ENCODE assay signal across 1 cellular context in genomic region chr1:154418062-154418897, GRCh38.
TF ChIP-seq lines count a peak whose summit lies in the region.

No MANE protein-coding gene starts in this region.

TF ChIP-seq in HepG2, 621 proteins besides CTCF, POLR2A, EP300 and RAD21 (continued from another document and continues in another):
- no peak for TF ChIP-seq ZNF318 (CRISPR knock-in tag; IDR thresholded peaks at IDR 0.05)
- 0 out of 2 replicates have a peak, but pooled peaks have one; percentile 34 for TF ChIP-seq HOXD1 (CRISPR knock-in tag; IDR thresholded peaks at IDR 0.05)
- peak; percentile 73; the same call in 1 of the 2 replicates for TF ChIP-seq SIX1 (CRISPR knock-in tag; IDR thresholded peaks at IDR 0.05; ENCODE audit: borderline replicate concordance)
- TF ChIP-seq, protein P1, sequence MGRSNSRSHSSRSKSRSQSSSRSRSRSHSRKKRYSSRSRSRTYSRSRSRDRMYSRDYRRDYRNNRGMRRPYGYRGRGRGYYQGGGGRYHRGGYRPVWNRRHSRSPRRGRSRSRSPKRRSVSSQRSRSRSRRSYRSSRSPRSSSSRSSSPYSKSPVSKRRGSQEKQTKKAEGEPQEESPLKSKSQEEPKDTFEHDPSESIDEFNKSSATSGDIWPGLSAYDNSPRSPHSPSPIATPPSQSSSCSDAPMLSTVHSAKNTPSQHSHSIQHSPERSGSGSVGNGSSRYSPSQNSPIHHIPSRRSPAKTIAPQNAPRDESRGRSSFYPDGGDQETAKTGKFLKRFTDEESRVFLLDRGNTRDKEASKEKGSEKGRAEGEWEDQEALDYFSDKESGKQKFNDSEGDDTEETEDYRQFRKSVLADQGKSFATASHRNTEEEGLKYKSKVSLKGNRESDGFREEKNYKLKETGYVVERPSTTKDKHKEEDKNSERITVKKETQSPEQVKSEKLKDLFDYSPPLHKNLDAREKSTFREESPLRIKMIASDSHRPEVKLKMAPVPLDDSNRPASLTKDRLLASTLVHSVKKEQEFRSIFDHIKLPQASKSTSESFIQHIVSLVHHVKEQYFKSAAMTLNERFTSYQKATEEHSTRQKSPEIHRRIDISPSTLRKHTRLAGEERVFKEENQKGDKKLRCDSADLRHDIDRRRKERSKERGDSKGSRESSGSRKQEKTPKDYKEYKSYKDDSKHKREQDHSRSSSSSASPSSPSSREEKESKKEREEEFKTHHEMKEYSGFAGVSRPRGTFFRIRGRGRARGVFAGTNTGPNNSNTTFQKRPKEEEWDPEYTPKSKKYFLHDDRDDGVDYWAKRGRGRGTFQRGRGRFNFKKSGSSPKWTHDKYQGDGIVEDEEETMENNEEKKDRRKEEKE (IDR thresholded peaks at IDR 0.05), result no peak
- TF ChIP-seq ZNF207 (IDR thresholded peaks at IDR 0.05; ENCODE audit: borderline replicate concordance), result no peak
- no peak for TF ChIP-seq ZNF274 (CRISPR knock-in tag; IDR thresholded peaks at IDR 0.05)
- TF ChIP-seq ZNF414 (CRISPR knock-in tag; IDR thresholded peaks at IDR 0.05), result peak; percentile 91; the same call in 1 of the 2 replicates
- TF ChIP-seq LCORL (IDR thresholded peaks at IDR 0.05), result peak; percentile 38; the same call in 1 of the 2 replicates
- TF ChIP-seq LCORL (CRISPR knock-in tag; IDR thresholded peaks at IDR 0.05), result peak; percentile 98
- peak in 1 of 2 experiments; percentile 54; a peak in 1 of 4 replicates for TF ChIP-seq REST (IDR thresholded peaks at IDR 0.05; ENCODE audit: borderline replicate concordance in 1 of 2, low read depth in 1 of 2, low read length in 2 of 2)
- TF ChIP-seq SOX5 (CRISPR knock-in tag; IDR thresholded peaks at IDR 0.05; ENCODE audit: borderline replicate concordance), result peak; percentile 95
- TF ChIP-seq ZNF326 (CRISPR knock-in tag; IDR thresholded peaks at IDR 0.05; ENCODE audit: borderline replicate concordance), result no peak
- TF ChIP-seq ZNF350 (CRISPR knock-in tag; IDR thresholded peaks at IDR 0.05; ENCODE audit: borderline replicate concordance, low read depth), result peak; percentile 94
- no peak for TF ChIP-seq ZNF136 (CRISPR knock-in tag; IDR thresholded peaks at IDR 0.05; ENCODE audit: low read depth)
- peak; percentile 91 for TF ChIP-seq FOSL1 (CRISPR knock-in tag; IDR thresholded peaks at IDR 0.05; ENCODE audit: borderline replicate concordance)
- TF ChIP-seq, protein P2, sequence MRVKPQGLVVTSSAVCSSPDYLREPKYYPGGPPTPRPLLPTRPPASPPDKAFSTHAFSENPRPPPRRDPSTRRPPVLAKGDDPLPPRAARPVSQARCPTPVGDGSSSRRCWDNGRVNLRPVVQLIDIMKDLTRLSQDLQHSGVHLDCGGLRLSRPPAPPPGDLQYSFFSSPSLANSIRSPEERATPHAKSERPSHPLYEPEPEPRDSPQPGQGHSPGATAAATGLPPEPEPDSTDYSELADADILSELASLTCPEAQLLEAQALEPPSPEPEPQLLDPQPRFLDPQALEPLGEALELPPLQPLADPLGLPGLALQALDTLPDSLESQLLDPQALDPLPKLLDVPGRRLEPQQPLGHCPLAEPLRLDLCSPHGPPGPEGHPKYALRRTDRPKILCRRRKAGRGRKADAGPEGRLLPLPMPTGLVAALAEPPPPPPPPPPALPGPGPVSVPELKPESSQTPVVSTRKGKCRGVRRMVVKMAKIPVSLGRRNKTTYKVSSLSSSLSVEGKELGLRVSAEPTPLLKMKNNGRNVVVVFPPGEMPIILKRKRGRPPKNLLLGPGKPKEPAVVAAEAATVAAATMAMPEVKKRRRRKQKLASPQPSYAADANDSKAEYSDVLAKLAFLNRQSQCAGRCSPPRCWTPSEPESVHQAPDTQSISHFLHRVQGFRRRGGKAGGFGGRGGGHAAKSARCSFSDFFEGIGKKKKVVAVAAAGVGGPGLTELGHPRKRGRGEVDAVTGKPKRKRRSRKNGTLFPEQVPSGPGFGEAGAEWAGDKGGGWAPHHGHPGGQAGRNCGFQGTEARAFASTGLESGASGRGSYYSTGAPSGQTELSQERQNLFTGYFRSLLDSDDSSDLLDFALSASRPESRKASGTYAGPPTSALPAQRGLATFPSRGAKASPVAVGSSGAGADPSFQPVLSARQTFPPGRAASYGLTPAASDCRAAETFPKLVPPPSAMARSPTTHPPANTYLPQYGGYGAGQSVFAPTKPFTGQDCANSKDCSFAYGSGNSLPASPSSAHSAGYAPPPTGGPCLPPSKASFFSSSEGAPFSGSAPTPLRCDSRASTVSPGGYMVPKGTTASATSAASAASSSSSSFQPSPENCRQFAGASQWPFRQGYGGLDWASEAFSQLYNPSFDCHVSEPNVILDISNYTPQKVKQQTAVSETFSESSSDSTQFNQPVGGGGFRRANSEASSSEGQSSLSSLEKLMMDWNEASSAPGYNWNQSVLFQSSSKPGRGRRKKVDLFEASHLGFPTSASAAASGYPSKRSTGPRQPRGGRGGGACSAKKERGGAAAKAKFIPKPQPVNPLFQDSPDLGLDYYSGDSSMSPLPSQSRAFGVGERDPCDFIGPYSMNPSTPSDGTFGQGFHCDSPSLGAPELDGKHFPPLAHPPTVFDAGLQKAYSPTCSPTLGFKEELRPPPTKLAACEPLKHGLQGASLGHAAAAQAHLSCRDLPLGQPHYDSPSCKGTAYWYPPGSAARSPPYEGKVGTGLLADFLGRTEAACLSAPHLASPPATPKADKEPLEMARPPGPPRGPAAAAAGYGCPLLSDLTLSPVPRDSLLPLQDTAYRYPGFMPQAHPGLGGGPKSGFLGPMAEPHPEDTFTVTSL (CRISPR knock-in tag; IDR thresholded peaks at IDR 0.05; ENCODE audit: borderline replicate concordance), result peak; percentile 88; the same call in 1 of the 2 replicates
- no peak for TF ChIP-seq HDAC6 (IDR thresholded peaks at IDR 0.05; ENCODE audit: low read depth, low read length)
- TF ChIP-seq ZNF576 (CRISPR knock-in tag; IDR thresholded peaks at IDR 0.05), result no peak
- peak; percentile 97 for TF ChIP-seq TBX2 (CRISPR knock-in tag; IDR thresholded peaks at IDR 0.05; ENCODE audit: borderline replicate concordance)
- no peak for TF ChIP-seq NFKBIZ (CRISPR knock-in tag; IDR thresholded peaks at IDR 0.05)
- TF ChIP-seq THAP9 (CRISPR knock-in tag; IDR thresholded peaks at IDR 0.05; ENCODE audit: borderline replicate concordance), result 0 out of 2 replicates have a peak, but pooled peaks have one; percentile 17
- no peak for TF ChIP-seq NKX3-1 (CRISPR knock-in tag; IDR thresholded peaks at IDR 0.05)
- TF ChIP-seq ZNF280B (CRISPR knock-in tag; IDR thresholded peaks at IDR 0.05; ENCODE audit: borderline replicate concordance), result no peak
